In genomic region chr19:49869484-49870308, GRCh38 we compare ENCODE assay signal across 8 cellular contexts. TPM values are rescaled to one million over a fixed set of nuclear protein-coding genes. Genes with fewer than 3 reads are reported as not detected.
DNase-seq lines count a peak whose midpoint lies in the region; ATAC-seq and TF ChIP-seq lines count a peak whose summit lies in the region.

No MANE protein-coding gene starts in this region.

- peak; percentile 79 to 85 for TF ChIP-seq POLR2A in uterus (IDR thresholded peaks at IDR 0.05)

- intact Hi-C loops in ascending aorta (cut with DNase I) (loop anchor here (1.0 to 5.0 kb wide), 4 partner anchors 61 to 277 kb away; partner anchors contain the start of genes PRMT1 and PRR12), right cardiac atrium (cut with DNase I) (loop anchor here in 3 of 4 donors (5.0 to 10.0 kb wide), 2 partner anchors 52 to 55 kb away; partner anchors contain the start of genes MED25 (in 3 of the 3) and FUZ (in 2 of the 3)), psoas muscle (cut with DNase I) (no loop called here), uterus (cut with DNase I; ENCODE audit: low total_unique reads) (no loop called here)

- WGBS in right cardiac atrium: under 1% methylated on average over 67 of the region's 67 CpGs
- 0 to 1% (median 1%) methylated on average over 47 to 67 of the region's 67 CpGs for WGBS in psoas muscle, 3 donors

- no peaks in the 10 kb centered on the region for H3K27me3 Mint-ChIP-seq in T-helper 2 cell treated with Interferon-gamma antibody and Interleukin-4, amounts not matched to agents 5 μg/mL and 100 μg/mL, for 36 hours (ENCODE audit: low read depth)

- TF ChIP-seq CTCF in ascending aorta (IDR thresholded peaks at IDR 0.05) (no peak), psoas muscle (IDR thresholded peaks at IDR 0.05) (no peak), uterus (IDR thresholded peaks at IDR 0.05) (peak in 3 of 4 experiments; percentile 11 to 44 (median 13))

- H3K36me3 Mint-ChIP-seq in T-helper 2 cell treated with Interferon-gamma antibody and Interleukin-4, amounts not matched to agents 5 μg/mL and 100 μg/mL, for 36 hours (ENCODE audit: low read depth): peaks cover 20% of the 10 kb centered on the region

- peak overlapping the region; percentile 86 for H3K27ac Mint-ChIP-seq in T-helper 2 cell treated with Interferon-gamma antibody and Interleukin-4, amounts not matched to agents 5 μg/mL and 100 μg/mL, for 36 hours

- no peaks in the 10 kb centered on the region for H3K27me3 ChIP-seq in ascending aorta
- H3K27me3 ChIP-seq in right cardiac atrium (ENCODE audit: control insufficient read depth, insufficient read depth): no peaks in the 10 kb centered on the region
- no peaks in the 10 kb centered on the region for H3K27me3 ChIP-seq in psoas muscle (ENCODE audit: insufficient read depth in 3 of 3, low read length in 2 of 3)
- no peaks in the 10 kb centered on the region for H3K27me3 ChIP-seq in uterus

- H3K4me1 ChIP-seq in ascending aorta (peaks cover 19 to 33% of the 10 kb centered on the region in 2 donors), right cardiac atrium (ENCODE audit: control insufficient read depth, insufficient read depth, low read length) (peaks cover 4% of the 10 kb centered on the region), psoas muscle (peaks cover 48% of the 10 kb centered on the region), uterus (peaks cover 0 to 31% of the 10 kb centered on the region in 2 donors)

- ATAC-seq in GM18502 (IDR thresholded peaks at IDR 0.05; ENCODE audit: poor library complexity, unreplicated experiment) (peak; percentile 65), HG02943 (IDR thresholded peaks at IDR 0.05; ENCODE audit: low read depth, unreplicated experiment) (peak; percentile 66), right cardiac atrium (peak; percentile 84 to 86), psoas muscle (peak; percentile 78 to 80 (median 80))

- H3K36me3 ChIP-seq in ascending aorta (peaks cover 0 to 6% of the 10 kb centered on the region in 2 donors), psoas muscle (ENCODE audit: insufficient read depth in 1 of 2, low read depth in 1 of 2) (peaks cover 0 to 32% of the 10 kb centered on the region in 2 donors), uterus (no peaks in the 10 kb centered on the region)

- H3K4me1 Mint-ChIP-seq in T-helper 2 cell treated with Interferon-gamma antibody and Interleukin-4, amounts not matched to agents 5 μg/mL and 100 μg/mL, for 36 hours (ENCODE audit: low read depth): peaks cover 31% of the 10 kb centered on the region

- DNase-seq in NCI-H187 treated with DMSO at 0.1 percent for 48 hours (lab: John Stamatoyannopoulos, UW) (peak; percentile 100), ascending aorta (ENCODE audit: low spot score in 2 of 2) (peak; percentile 95 to 98), right cardiac atrium (peak; percentile 94 to 98 (median 98)), psoas muscle (peak; percentile 93 to 98), uterus (peak; percentile 97 to 98)
- DNase-seq in T-helper 2 cell treated with Interferon-gamma antibody and Interleukin-4, amounts not matched to agents 5 μg/mL and 100 μg/mL, for 36 hours (ENCODE audit: low spot score): peak; percentile 94

- H3K9me3 ChIP-seq in ascending aorta (no peaks in the 10 kb centered on the region), right cardiac atrium (ENCODE audit: control insufficient read depth, low read length) (no peaks in the 10 kb centered on the region), psoas muscle (no peaks in the 10 kb centered on the region), uterus (no peaks in the 10 kb centered on the region)

- no peak overlapping the region for H3K4me3 Mint-ChIP-seq in T-helper 2 cell treated with Interferon-gamma antibody and Interleukin-4, amounts not matched to agents 5 μg/mL and 100 μg/mL, for 36 hours

- H3K27ac ChIP-seq in ascending aorta (peak overlapping the region; percentile 93 to 97), right cardiac atrium (ENCODE audit: low read length) (peak overlapping the region; percentile 86), psoas muscle (peak overlapping the region; percentile 94), uterus (peak overlapping the region; percentile 88 to 93)

- no peaks in the 10 kb centered on the region for H3K9me3 Mint-ChIP-seq in T-helper 2 cell treated with Interferon-gamma antibody and Interleukin-4, amounts not matched to agents 5 μg/mL and 100 μg/mL, for 36 hours

- H3K4me3 ChIP-seq in ascending aorta (peak overlapping the region; percentile 72 to 74), right cardiac atrium (ENCODE audit: low read length) (peak overlapping the region; percentile 32), psoas muscle (peak overlapping the region; percentile 77), uterus (peak overlapping the region; percentile 38 to 48)

RNA-seq across cellular contexts. Expression of gene PNKP, which starts 2.3 kb away (rescaled TPM):
- total RNA-seq in ascending aorta: 46.3 TPM
- total RNA-seq in right cardiac atrium: 100 to 1,000 TPM in 1 of 4 donors, 10 to 100 TPM in 3; 38.6 to 144 (median 42.9) TPM
- 40.8 TPM for polyA plus RNA-seq in right cardiac atrium
- 10 to 100 TPM; 20.6 to 28.2 (median 23.9) TPM for total RNA-seq in psoas muscle
- 10 to 100 TPM; 16.7 to 31.9 (median 18.2) TPM for polyA plus RNA-seq in psoas muscle
- total RNA-seq in uterus: 100 to 1,000 TPM in 1 of 4 donors, 10 to 100 TPM in 3; 47.7 to 104 (median 77.7) TPM

RNA-seq across cellular contexts. Expression of gene AKT1S1, which starts 7.5 kb away (rescaled TPM):
- total RNA-seq in ascending aorta (12.8 TPM), right cardiac atrium (10 to 100 TPM; 32.4 to 38.7 (median 36.4) TPM), psoas muscle (10 to 100 TPM; 56.0 to 82.8 (median 57.2) TPM), uterus (10 to 100 TPM in 1 of 4 donors, 1 to 10 TPM in 3; 2.6 to 26.7 (median 5.9) TPM)
- polyA plus RNA-seq in right cardiac atrium (40.2 TPM), psoas muscle (100 to 1,000 TPM in 1 of 3 donors, 10 to 100 TPM in 2; 48.0 to 103 (median 76.0) TPM)

RNA-seq across cellular contexts. Expression of gene TBC1D17, which starts 7.8 kb away (rescaled TPM):
- total RNA-seq in ascending aorta (44.6 TPM), right cardiac atrium (10 to 100 TPM; 35.7 to 45.7 (median 42.1) TPM), psoas muscle (100 to 1,000 TPM in 2 of 4 donors, 10 to 100 TPM in 2; 81.8 to 107 (median 94.8) TPM), uterus (10 to 100 TPM in 3 of 4 donors, 1 to 10 TPM in 1; 9.1 to 44.1 (median 12.5) TPM)
- polyA plus RNA-seq in right cardiac atrium (35.6 TPM), psoas muscle (10 to 100 TPM; 36.3 to 62.0 (median 52.6) TPM)

RNA-seq across cellular contexts. Expression of gene PTOV1, which starts 18.7 kb away (rescaled TPM):
- total RNA-seq in ascending aorta (163 TPM), right cardiac atrium (100 to 1,000 TPM; 127 to 146 (median 141) TPM), psoas muscle (100 to 1,000 TPM in 3 of 4 donors, 10 to 100 TPM in 1; 93.2 to 189 (median 151) TPM), uterus (100 to 1,000 TPM in 1 of 4 donors, 10 to 100 TPM in 3; 46.2 to 156 (median 82.0) TPM)
- polyA plus RNA-seq in right cardiac atrium (134 TPM), psoas muscle (100 to 1,000 TPM in 2 of 3 donors, 10 to 100 TPM in 1; 72.1 to 122 (median 106) TPM)

RNA-seq across cellular contexts. Expression of gene IL4I1, which starts 27.0 kb away (rescaled TPM):
- 0.96 TPM for total RNA-seq in ascending aorta
- total RNA-seq in right cardiac atrium: under 1 TPM in 3 of 4 donors, not detected in 1; 0.24 to 0.92 (median 0.60) TPM
- 0.29 TPM for polyA plus RNA-seq in right cardiac atrium
- total RNA-seq in psoas muscle: 1 to 10 TPM in 1 of 4 donors, under 1 TPM in 3; 0.21 to 3.3 (median 0.46) TPM
- under 1 TPM; 0.05 to 0.46 (median 0.27) TPM for polyA plus RNA-seq in psoas muscle
- total RNA-seq in uterus: 1 to 10 TPM in 1 of 4 donors, under 1 TPM in 1, not detected in 2; 0.82 to 1.2 TPM

Comparison
In these comparisons a context has a peak if more than half of its experiments do, and no peak if none do; other contexts are left out.
1. Peak in every context shown above with its lines: DNase-seq, ATAC-seq, H3K4me3 ChIP-seq and H3K27ac ChIP-seq.
2. CTCF ChIP-seq: peak in uterus (3 of 4); none in ascending aorta (0 of 3) and psoas muscle (single experiment).
3. intact Hi-C loops: an anchor here in ascending aorta (1.0 to 5.0 kb wide) and right cardiac atrium (5.0 to 10.0 kb wide); none called in psoas muscle and uterus.